In genomic region chr2:17621781-17622180, GRCh38 we compare ENCODE assay signal across 16 cellular contexts.
A peak's percentile ranks its signal among the peaks of the same experiment; 100 is the strongest.
DNase-seq lines count a peak whose midpoint lies in the region; ATAC-seq and TF ChIP-seq lines count a peak whose summit lies in the region.
"Had no signal": no experiment of that assay in that cellular context is flagged by ENCODE, and none has a peak within 500 bp of the region (broad histone marks: within the 10 kb centered on the region; RNA-seq: fewer than 3 reads in every experiment).

No MANE protein-coding gene starts in this region.

- no peaks in the 10 kb centered on the region for H3K36me3 Mint-ChIP-seq in immature natural killer cell

- H3K4me1 Mint-ChIP-seq in immature natural killer cell, result no peaks in the 10 kb centered on the region
- H3K4me1 Mint-ChIP-seq: activated T-helper 17 cell treated with anti-CD3 and anti-CD28 coated beads, Interleukin-2, amount 50 U/mL, for 72 hours had no signal

- POLR2A ChIA-PET in RWPE1 (lab: Yijun Ruan, JAX; ENCODE audit: low non-redundant PET), result interaction anchor here (0.6 kb wide), 1 partner anchor 92 kb away, joined by 5 read pairs; no protein-coding TSS in a partner anchor

- intact Hi-C loops in left lung (cut with DNase I), result no loop called here

- H3K27me3 Mint-ChIP-seq in immature natural killer cell (ENCODE audit: low read depth in 3 of 3), result peaks cover 2 to 8% (median 2%) of the 10 kb centered on the region in 3 donors

- H3K4me3 Mint-ChIP-seq in immature natural killer cell, result no peak overlapping the region
- H3K4me3 Mint-ChIP-seq: activated T-helper 17 cell treated with anti-CD3 and anti-CD28 coated beads, Interleukin-2, amount 50 U/mL, for 72 hours; T-helper 1 cell treated with Interleukin-12 subunit alpha and Interleukin-12 subunit beta and Interleukin-4 antibody, amounts not matched to agents 30 μg/mL and 1 μg/mL, for 36 hours had no signal

- peak; percentile 48 for DNase-seq in EL
- DNase-seq in RWPE1 (ENCODE audit: low spot score), result peak; percentile 68
- peak; percentile 77 for DNase-seq in epithelial cell of esophagus (ENCODE audit: low read depth)
- DNase-seq in left lung, result no peak
- no peak for DNase-seq in cerebellar cortex (ENCODE audit: low spot score)
- DNase-seq in H4 (ENCODE audit: low spot score), result no peak
- no peak for DNase-seq in GM19240 (ENCODE audit: insufficient read length, low spot score)
- no peak for DNase-seq in immature natural killer cell
- DNase-seq: left cardiac atrium, NCI-H1436 treated with DMSO at 0.1 percent for 48 hours, right cardiac atrium, RPMI8226 had no signal

- H3K27ac Mint-ChIP-seq in immature natural killer cell, result no peak overlapping the region
- H3K27ac Mint-ChIP-seq: activated T-helper 17 cell treated with anti-CD3 and anti-CD28 coated beads, Interleukin-2, amount 50 U/mL, for 72 hours; T-helper 1 cell treated with Interleukin-12 subunit alpha and Interleukin-12 subunit beta and Interleukin-4 antibody, amounts not matched to agents 30 μg/mL and 1 μg/mL, for 36 hours had no signal

- no peak for TF ChIP-seq CTCF in RWPE1 (conservative IDR thresholded peaks at IDR 0.05; ENCODE audit: low read depth)
- no peak for TF ChIP-seq CTCF in epithelial cell of esophagus (IDR thresholded peaks at IDR 0.05; ENCODE audit: insufficient read depth, low read depth, low read length, missing control alignments)
- no peak for TF ChIP-seq CTCF in left lung (IDR thresholded peaks at IDR 0.05)

- peaks cover 0 to 5% (median 0%) of the 10 kb centered on the region in 6 donors for H3K9me3 Mint-ChIP-seq in immature natural killer cell
- H3K9me3 Mint-ChIP-seq: activated T-helper 17 cell treated with anti-CD3 and anti-CD28 coated beads, Interleukin-2, amount 50 U/mL, for 72 hours; T-helper 1 cell treated with Interleukin-12 subunit alpha and Interleukin-12 subunit beta and Interleukin-4 antibody, amounts not matched to agents 30 μg/mL and 1 μg/mL, for 36 hours had no signal

- no peaks in the 10 kb centered on the region for H3K9me3 ChIP-seq in left lung

- no peaks in the 10 kb centered on the region for H3K27me3 ChIP-seq in left lung

- CTCF ChIA-PET in RWPE1 (lab: Yijun Ruan, JAX), result no interaction called here

- H3K36me3 ChIP-seq in left lung, result no peaks in the 10 kb centered on the region

- H3K27ac ChIP-seq in RWPE1, result peak overlapping the region; percentile 87
- H3K27ac ChIP-seq in left lung, result no peak overlapping the region
- H3K27ac ChIP-seq: HL-60, KMS-11 had no signal

- no peak overlapping the region for H3K4me3 ChIP-seq in epithelial cell of esophagus (ENCODE audit: low read length)
- H3K4me3 ChIP-seq in left lung, result no peak overlapping the region

- peak; percentile 65 for ATAC-seq in left lung
- ATAC-seq: activated T-helper 17 cell treated with anti-CD3 and anti-CD28 coated beads, Interleukin-2, amount 50 U/mL, for 72 hours; right cardiac atrium had no signal

- no peaks in the 10 kb centered on the region for H3K4me1 ChIP-seq in left lung

Comparison
In these comparisons a context has a peak if more than half of its experiments do, and no peak if none do; other contexts are left out.
1. DNase-seq: peak in EL (single experiment), RWPE1 (single experiment) and epithelial cell of esophagus (single experiment); none in left lung (0 of 2), cerebellar cortex (single experiment), H4 (single experiment), GM19240 (single experiment) and immature natural killer cell (0 of 3).